In the genomic region with DNA sequence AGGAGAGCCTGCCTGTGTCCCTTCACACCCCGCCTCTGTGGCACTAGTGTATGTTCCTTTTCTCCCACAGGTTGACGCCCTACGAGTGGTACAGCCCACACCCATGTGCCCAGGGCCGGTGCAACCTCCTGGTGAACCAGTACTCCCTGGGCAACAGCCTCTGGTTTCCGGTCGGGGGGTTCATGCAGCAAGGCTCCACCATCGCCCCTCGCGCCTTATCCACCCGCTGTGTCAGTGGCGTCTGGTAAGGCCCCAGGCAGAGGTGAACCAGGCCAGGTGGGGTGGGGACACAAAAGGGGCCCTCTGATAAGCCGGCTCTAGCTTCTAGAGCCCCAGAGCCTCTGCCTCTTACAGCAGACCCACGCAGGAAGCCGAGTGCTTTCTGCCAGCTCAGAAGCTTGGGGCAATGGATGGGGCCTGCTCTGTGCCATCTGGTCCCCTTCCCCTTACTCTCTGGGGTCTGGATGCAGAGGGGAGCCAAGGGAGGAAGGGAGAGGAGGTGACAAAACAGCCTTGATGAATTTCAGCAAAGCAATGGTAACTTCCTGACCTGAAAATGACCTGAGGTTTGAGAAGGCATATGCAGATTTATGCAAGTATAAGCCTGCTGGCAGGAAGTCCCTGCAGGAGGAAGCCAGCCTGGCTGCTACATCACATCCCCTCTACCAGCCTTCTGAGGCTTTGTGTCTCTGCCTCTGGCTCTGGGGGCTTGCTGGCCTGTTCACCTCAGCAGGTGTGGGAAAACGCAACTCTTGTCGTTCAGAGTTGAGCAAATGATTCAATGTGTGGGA, we compare ENCODE assay signal across 13 cellular contexts.
A peak's percentile ranks its signal among the peaks of the same experiment; 100 is the strongest.
DNase-seq lines count a peak whose midpoint lies in the region; ATAC-seq, FAIRE-seq and TF ChIP-seq lines count a peak whose summit lies in the region.
"Had no signal": no experiment of that assay in that cellular context is flagged by ENCODE, and none has a peak within 500 bp of the region (broad histone marks: within the 10 kb centered on the region; RNA-seq: fewer than 3 reads in every experiment).

No MANE protein-coding gene starts in this region.

- peak overlapping the region; percentile 92 for H3K27ac Mint-ChIP-seq in CD8-positive, alpha-beta T cell
- peak overlapping the region; percentile 91 for H3K27ac Mint-ChIP-seq in WTC11

- H3K9me3 ChIP-seq in CD8-positive, alpha-beta T cell (ENCODE audit: low read length): no peaks in the 10 kb centered on the region
- H3K9me3 ChIP-seq: SJCRH30 had no signal

- no peaks in the 10 kb centered on the region for H3K36me3 Mint-ChIP-seq in CD8-positive, alpha-beta T cell
- H3K36me3 Mint-ChIP-seq in WTC11: no peaks in the 10 kb centered on the region

- peaks cover 4% of the 10 kb centered on the region for H3K27me3 Mint-ChIP-seq in CD8-positive, alpha-beta T cell (ENCODE audit: low read depth)
- no peaks in the 10 kb centered on the region for H3K27me3 Mint-ChIP-seq in WTC11 (ENCODE audit: low read depth)

- no peak for TF ChIP-seq CTCF in CD8-positive, alpha-beta T cell (IDR thresholded peaks at IDR 0.05)
- TF ChIP-seq CTCF in WTC11 (IDR thresholded peaks at IDR 0.05): no peak

- POLR2A ChIA-PET in CD8-positive, alpha-beta T cell (lab: Charles Lee): no interaction called here
- POLR2A ChIA-PET in WTC11 (lab: Charles Lee): no interaction called here

- intact Hi-C loops in CD8-positive, alpha-beta T cell (cut with DNase I, micrococcal nuclease): loop anchor here in 1 of 2 experiments (10.0 kb wide), 1 partner anchor 622 kb away; a partner anchor contains a TSS

- H3K4me1 Mint-ChIP-seq in CD8-positive, alpha-beta T cell (ENCODE audit: low read depth): peaks cover 18% of the 10 kb centered on the region
- H3K4me1 Mint-ChIP-seq in WTC11: peaks cover 39% of the 10 kb centered on the region

- H3K4me3 Mint-ChIP-seq in CD8-positive, alpha-beta T cell: no peak overlapping the region
- H3K4me3 Mint-ChIP-seq in WTC11: no peak overlapping the region
- H3K4me3 Mint-ChIP-seq: nephron had no signal

- DNase-seq in CD8-positive, alpha-beta T cell: peak in 5 of 7 experiments; percentile 7 to 60 (median 23)
- peak; percentile 16 for DNase-seq in GM19239 (ENCODE audit: insufficient read length, low spot score)
- DNase-seq in WTC11 (ENCODE audit: low spot score): peak; percentile 48
- DNase-seq in iPS DF 19.7 (ENCODE audit: low read depth, low spot score): peak; percentile 74
- no peak for DNase-seq in frontal cortex (ENCODE audit: low spot score in 2 of 2)
- no peak for DNase-seq in kidney tubule cell (ENCODE audit: low spot score)
- no peak for DNase-seq in Ammon's horn (ENCODE audit: low spot score)
- no peak for DNase-seq in GF-D8 (lab: John Stamatoyannopoulos, UW)
- DNase-seq: kidney, NCI-H226, SJCRH30 had no signal

- H3K4me3 ChIP-seq in CD8-positive, alpha-beta T cell (ENCODE audit: low read depth, low read length): no peak overlapping the region
- H3K4me3 ChIP-seq: SJCRH30, skin epidermis had no signal

- no peaks in the 10 kb centered on the region for H3K9me3 Mint-ChIP-seq in CD8-positive, alpha-beta T cell
- no peaks in the 10 kb centered on the region for H3K9me3 Mint-ChIP-seq in WTC11
- H3K9me3 Mint-ChIP-seq: nephron had no signal

- peaks cover 21% of the 10 kb centered on the region for H3K4me1 ChIP-seq in CD8-positive, alpha-beta T cell (ENCODE audit: insufficient read depth, low read length)

- ATAC-seq in CD8-positive, alpha-beta T cell: peak; percentile 77
- peak; percentile 78 for ATAC-seq in WTC11

- H3K36me3 ChIP-seq in CD8-positive, alpha-beta T cell (ENCODE audit: insufficient read depth, low read length): no peaks in the 10 kb centered on the region
- H3K36me3 ChIP-seq: SJCRH30 had no signal

- H3K27me3 ChIP-seq in CD8-positive, alpha-beta T cell (ENCODE audit: insufficient read depth, low read length): peaks cover 3% of the 10 kb centered on the region
- H3K27me3 ChIP-seq: SJCRH30 had no signal

- H3K27ac ChIP-seq in CD8-positive, alpha-beta T cell (ENCODE audit: low read depth, low read length): no peak overlapping the region
- H3K27ac ChIP-seq: SJCRH30, skin epidermis had no signal

- FAIRE-seq in GM19239 (lab: Jason Lieb, UNC) (peak; percentile 56), frontal cortex (lab: Jason Lieb, UNC) (no peak)
- FAIRE-seq: kidney had no signal

- CTCF ChIA-PET in CD8-positive, alpha-beta T cell (lab: Charles Lee): interaction anchor here (1.0 kb wide), 1 partner anchor 9 kb away, joined by 3 read pairs; no protein-coding TSS in a partner anchor
- CTCF ChIA-PET in WTC11 (lab: Charles Lee): interaction anchor here (0.6 to 2.3 kb wide), 2 partner anchors 12 to 27 kb away, joined by 3 to 9 read pairs; no protein-coding TSS in a partner anchor

TF ChIP-seq in WTC11, 78 proteins besides CTCF, POLR2A, EP300 and RAD21:
- TF ChIP-seq FOXK1 (CRISPR knock-in tag; IDR thresholded peaks at IDR 0.05): peak; percentile 36
- no peak for TF ChIP-seq ZNF416 (CRISPR knock-in tag; IDR thresholded peaks at IDR 0.05)
- TF ChIP-seq RELA (CRISPR knock-in tag; IDR thresholded peaks at IDR 0.05; ENCODE audit: borderline replicate concordance): no peak
- TF ChIP-seq SP1 (CRISPR knock-in tag; conservative IDR thresholded peaks at IDR 0.05): peak; percentile 43; the same call in 1 of the 2 replicates
- TF ChIP-seq CBFB (CRISPR knock-in tag; IDR thresholded peaks at IDR 0.05; ENCODE audit: low read depth): peak; percentile 62; the same call in 1 of the 2 replicates
- no peak for TF ChIP-seq TP53 (CRISPR knock-in tag; IDR thresholded peaks at IDR 0.05)
TF ChIP-seq in WTC11: peak in this region for 3.

Comparison
In these comparisons a context has a peak if more than half of its experiments do, and no peak if none do; other contexts are left out.
1. DNase-seq: peak in CD8-positive, alpha-beta T cell (5 of 7), GM19239 (single experiment), WTC11 (single experiment) and iPS DF 19.7 (single experiment); none in frontal cortex (0 of 2), kidney tubule cell (single experiment), Ammon's horn (single experiment) and GF-D8 (single experiment).